Comparison of ENCODE assay signal across 8 cellular contexts in genomic region chr12:94649349-94650142, GRCh38. TPM values are rescaled to one million over a fixed set of nuclear protein-coding genes. Genes with fewer than 3 reads are reported as not detected.
DNase-seq lines count a peak whose midpoint lies in the region; ATAC-seq and TF ChIP-seq lines count a peak whose summit lies in the region.

No MANE protein-coding gene starts in this region.

- H4K5ac ChIP-seq in mesendoderm (ENCODE audit: low read length) = no peak overlapping the region

- H2BK15ac ChIP-seq in mesendoderm (replicated peaks; ENCODE audit: low read depth) = no peak overlapping the region

- DNase-seq in Calu3 = peak; percentile 52
- peak; percentile 28 for DNase-seq in activated CD4-positive, alpha-beta T cell treated with anti-CD3 and anti-CD28 coated beads for 48 hours
- peak; percentile 58 for DNase-seq in endothelial cell (ENCODE audit: low spot score)
- peak; percentile 60 for DNase-seq in mesendoderm
- no peak for DNase-seq in superior temporal gyrus (ENCODE audit: extremely low spot score)

- no peak overlapping the region for H3K27ac ChIP-seq in HUES48 (ENCODE audit: low read depth, low read length)
- H3K27ac ChIP-seq in mesendoderm (ENCODE audit: low read depth, low read length) = no peak overlapping the region
- H3K27ac ChIP-seq in stomach smooth muscle (ENCODE audit: low read length) = peak overlapping the region; percentile 55

- peak overlapping the region; percentile 81 for H3K4me2 ChIP-seq in mesendoderm (ENCODE audit: low read length)

- H3K27me3 ChIP-seq in HUES48 (ENCODE audit: control insufficient read depth, insufficient read depth, low read length) (peaks cover 26% of the 10 kb centered on the region), mesendoderm (ENCODE audit: insufficient read depth, low read length, poor library complexity) (no peaks in the 10 kb centered on the region), stomach smooth muscle (ENCODE audit: control insufficient read depth in 1 of 2, insufficient read depth in 2 of 2, low read length in 2 of 2) (no peaks in the 10 kb centered on the region)

- no CpG with 5 or more reads among the region's 72 CpGs for whole genome bisulfite sequencing in mesendoderm (ENCODE audit: extremely low coverage, insufficient coverage, low lambda C conversion rate)

- H2AK5ac ChIP-seq in mesendoderm (ENCODE audit: low read length) = no peak overlapping the region

- no peak overlapping the region for H4K8ac ChIP-seq in mesendoderm (ENCODE audit: low read depth, low read length)

- no peak overlapping the region for H3K4ac ChIP-seq in mesendoderm (ENCODE audit: low read depth, low read length)

- CTCF ChIA-PET in Calu3 (lab: Charles Lee) = interaction anchor here (1.3 kb wide), 1 partner anchor 9 kb away, joined by 3 read pairs; no protein-coding TSS in a partner anchor

- H3K79me2 ChIP-seq in mesendoderm (ENCODE audit: control insufficient read depth, insufficient read depth, low read length) = no peaks in the 10 kb centered on the region

- H3K4me1 ChIP-seq in HUES48 (ENCODE audit: control insufficient read depth, insufficient read depth, low read length) = peaks cover 7% of the 10 kb centered on the region
- no peaks in the 10 kb centered on the region for H3K4me1 ChIP-seq in mesendoderm (ENCODE audit: control insufficient read depth, low read depth, low read length)
- peaks cover 4% of the 10 kb centered on the region for H3K4me1 ChIP-seq in stomach smooth muscle (ENCODE audit: control insufficient read depth, insufficient read depth, low read length)

- no peaks in the 10 kb centered on the region for H3K36me3 ChIP-seq in HUES48 (ENCODE audit: control insufficient read depth, insufficient read depth, low read length)
- H3K36me3 ChIP-seq in mesendoderm (ENCODE audit: control insufficient read depth, insufficient read depth, low read length) = no peaks in the 10 kb centered on the region
- H3K36me3 ChIP-seq in stomach smooth muscle (ENCODE audit: control insufficient read depth in 2 of 2, insufficient read depth in 2 of 2, low read length in 2 of 2) = no peaks in the 10 kb centered on the region

- intact Hi-C loops in Calu3 (cut with micrococcal nuclease; ENCODE audit: unreplicated experiment) = no loop called here

- H3K4me3 ChIP-seq in HUES48 (ENCODE audit: low read depth, low read length) = peak overlapping the region; percentile 67
- H3K4me3 ChIP-seq in mesendoderm (ENCODE audit: low read length) = peak overlapping the region; percentile 43
- peak overlapping the region; percentile 82 to 83 for H3K4me3 ChIP-seq in stomach smooth muscle (ENCODE audit: low read length in 2 of 2)

- H3K79me1 ChIP-seq in mesendoderm (ENCODE audit: low read length) = no peaks in the 10 kb centered on the region

- H2BK120ac ChIP-seq in mesendoderm (ENCODE audit: low read depth, low read length) = no peak overlapping the region

- H3K27me3 Mint-ChIP-seq in Calu3 (ENCODE audit: unreplicated experiment) (peaks cover 22% of the 10 kb centered on the region), endothelial cell (ENCODE audit: unreplicated experiment) (peaks cover 7% of the 10 kb centered on the region)

- H3K4me1 Mint-ChIP-seq in Calu3 (ENCODE audit: low read depth, unreplicated experiment) = peaks cover 12% of the 10 kb centered on the region
- peaks cover 16% of the 10 kb centered on the region for H3K4me1 Mint-ChIP-seq in endothelial cell (ENCODE audit: unreplicated experiment)

- no peak overlapping the region for H3K9ac ChIP-seq in HUES48 (ENCODE audit: low read depth, low read length)
- peak overlapping the region; percentile 64 for H3K9ac ChIP-seq in mesendoderm (ENCODE audit: low read length)
- H3K9ac ChIP-seq in stomach smooth muscle (ENCODE audit: low read length in 2 of 2) = peak overlapping the region; percentile 74 to 81

- H3K9me3 Mint-ChIP-seq in Calu3 (ENCODE audit: low read depth, unreplicated experiment) (no peaks in the 10 kb centered on the region), endothelial cell (ENCODE audit: unreplicated experiment) (no peaks in the 10 kb centered on the region)

- no TSS peak for BruUV-seq in Calu3 (replicated peaks; lab: Mats Ljungman, UMichigan)

- peak overlapping the region; percentile 62 for H3K18ac ChIP-seq in mesendoderm (ENCODE audit: low read length)

- peak overlapping the region; percentile 66 for H3K23ac ChIP-seq in mesendoderm (ENCODE audit: low read length)

- H3K27ac Mint-ChIP-seq in Calu3 (ENCODE audit: unreplicated experiment) = no peak overlapping the region
- no peak overlapping the region for H3K27ac Mint-ChIP-seq in endothelial cell (ENCODE audit: unreplicated experiment)

- peak; percentile 39 for ATAC-seq in GM21367 (IDR thresholded peaks at IDR 0.05; ENCODE audit: unreplicated experiment)

- no peaks in the 10 kb centered on the region for H3K9me3 ChIP-seq in HUES48 (ENCODE audit: control insufficient read depth, insufficient read depth, low read length)
- H3K9me3 ChIP-seq in stomach smooth muscle (ENCODE audit: control insufficient read depth in 2 of 2, low read length in 2 of 2) = no peaks in the 10 kb centered on the region

- H3K36me3 Mint-ChIP-seq in Calu3 (ENCODE audit: insufficient read depth, unreplicated experiment) (peaks cover 20% of the 10 kb centered on the region), endothelial cell (ENCODE audit: low read depth, unreplicated experiment) (peaks cover 6% of the 10 kb centered on the region)

- H3K4me3 Mint-ChIP-seq in Calu3 (ENCODE audit: low read depth, unreplicated experiment) (peak overlapping the region; percentile 78), endothelial cell (ENCODE audit: unreplicated experiment) (peak overlapping the region; percentile 95)

- H2BK5ac ChIP-seq in mesendoderm (ENCODE audit: low read length) = no peak overlapping the region

- peak overlapping the region; percentile 86 for H3K56ac ChIP-seq in mesendoderm (ENCODE audit: low read length)

- TF ChIP-seq CTCF in Calu3 (IDR thresholded peaks at IDR 0.05; ENCODE audit: unreplicated experiment) (peak; percentile 30), endothelial cell (IDR thresholded peaks at IDR 0.05; ENCODE audit: unreplicated experiment) (no peak)

RNA-seq across cellular contexts. Expression of gene TMCC3, which starts 0.8 kb away (rescaled TPM):
- 4.0 and 6.8 TPM in 2 replicates for total RNA-seq in Calu3 (2022)
- total RNA-seq in endothelial cell (ENCODE audit: unreplicated experiment) = 48.1 TPM
- 0.53 TPM for polyA plus RNA-seq in mesendoderm (2013, experiment 1 of 2)
- 0.67 TPM for polyA plus RNA-seq in mesendoderm (2013, experiment 2 of 2)
